In the genomic region with DNA sequence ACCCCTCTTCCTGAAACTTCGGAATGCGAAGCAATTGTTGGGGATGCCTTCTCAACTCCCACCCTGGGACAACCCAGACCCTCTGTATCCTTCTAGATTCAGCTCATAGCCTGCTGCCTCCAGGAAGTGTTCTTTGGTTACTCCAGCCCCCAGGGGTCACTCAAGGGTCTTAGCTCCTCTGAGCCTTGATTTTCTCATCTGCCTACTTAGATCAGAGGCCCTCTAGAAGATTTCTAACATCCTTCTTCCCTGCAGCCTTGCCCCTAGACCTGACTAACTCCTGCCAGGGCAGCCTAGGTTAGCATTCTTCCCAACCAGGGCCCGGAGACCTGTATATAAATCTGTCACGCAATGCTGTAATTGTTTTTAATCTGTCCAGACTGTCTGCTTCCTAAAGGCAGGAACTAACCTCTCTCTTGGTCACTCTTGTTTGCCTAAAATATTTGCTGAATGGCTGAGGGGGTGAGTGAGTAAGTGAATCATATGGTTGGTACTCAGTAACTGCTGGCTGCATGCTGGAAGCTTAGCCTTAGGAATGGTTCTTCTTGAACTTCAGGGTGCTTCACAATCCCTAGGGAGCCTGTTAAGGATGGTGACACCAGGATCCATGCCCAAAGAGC, we compare ENCODE assay signal across 9 cellular contexts. TPM values are rescaled to one million over a fixed set of nuclear protein-coding genes. Genes with fewer than 3 reads are reported as not detected.
DNase-seq lines count a peak whose midpoint lies in the region; ATAC-seq and TF ChIP-seq lines count a peak whose summit lies in the region.
"Had no signal": no experiment of that assay in that cellular context is flagged by ENCODE, and none has a peak within 500 bp of the region (broad histone marks: within the 10 kb centered on the region; RNA-seq: fewer than 3 reads in every experiment).

No MANE protein-coding gene starts in this region.

- CTCF ChIA-PET in activated CD8-positive, alpha-beta memory T cell treated with anti-CD3 and anti-CD28 coated beads, Interleukin-2, amount 10 ng/mL, durations not matched to agents 7 days and 5 days (lab: Charles Lee): interaction anchor here (1.2 to 4.4 kb wide), 8 partner anchors 8 to 223 kb away, joined by 4 to 27 read pairs (median 8); a partner anchor contains a TSS

- H3K79me2 ChIP-seq in smooth muscle cell (ENCODE audit: low read depth): peaks cover 16% of the 10 kb centered on the region

- H3K9me3 ChIP-seq in RWPE2 (ENCODE audit: severe bottlenecking) (no peaks in the 10 kb centered on the region), smooth muscle cell (replicated peaks; ENCODE audit: low read depth) (no peaks in the 10 kb centered on the region)
- H3K9me3 ChIP-seq: neutrophil had no signal

- H4K20me1 ChIP-seq in smooth muscle cell (ENCODE audit: low read depth): peaks cover 1% of the 10 kb centered on the region

- peaks cover 15% of the 10 kb centered on the region for H3K36me3 Mint-ChIP-seq in activated CD8-positive, alpha-beta memory T cell treated with anti-CD3 and anti-CD28 coated beads, Interleukin-2, amount 10 ng/mL, durations not matched to agents 7 days and 5 days

- H3K27ac ChIP-seq in RWPE2 (ENCODE audit: poor library complexity, severe bottlenecking) (peak overlapping the region; percentile 40), smooth muscle cell (ENCODE audit: low read depth) (peak overlapping the region; percentile 52)
- H3K27ac ChIP-seq: neutrophil had no signal

- no peak overlapping the region for H3K9ac ChIP-seq in smooth muscle cell (ENCODE audit: low read depth)

- peak overlapping the region; percentile 8 for H3K4me2 ChIP-seq in smooth muscle cell

- H3F3A ChIP-seq in smooth muscle cell (ENCODE audit: low read depth): peaks cover 10% of the 10 kb centered on the region

- H3K27me3 Mint-ChIP-seq in activated CD8-positive, alpha-beta memory T cell treated with anti-CD3 and anti-CD28 coated beads, Interleukin-2, amount 10 ng/mL, durations not matched to agents 7 days and 5 days: no peaks in the 10 kb centered on the region

- H3K4me1 Mint-ChIP-seq in activated CD8-positive, alpha-beta memory T cell treated with anti-CD3 and anti-CD28 coated beads, Interleukin-2, amount 10 ng/mL, durations not matched to agents 7 days and 5 days: peaks cover 70% of the 10 kb centered on the region

- 60% methylated on average over 4 of the region's 4 CpGs for whole genome bisulfite sequencing in smooth muscle cell (ENCODE audit: low lambda C conversion rate)

- H3K4me3 Mint-ChIP-seq in activated CD8-positive, alpha-beta memory T cell treated with anti-CD3 and anti-CD28 coated beads, Interleukin-2, amount 10 ng/mL, durations not matched to agents 7 days and 5 days: no peak overlapping the region

- H3K27me3 ChIP-seq in RWPE2 (ENCODE audit: insufficient read depth, poor library complexity, severe bottlenecking) (no peaks in the 10 kb centered on the region), smooth muscle cell (ENCODE audit: low read depth) (no peaks in the 10 kb centered on the region)
- H3K27me3 ChIP-seq: neutrophil had no signal

- H3K36me3 ChIP-seq in RWPE2 (ENCODE audit: low read depth): peaks cover 15% of the 10 kb centered on the region
- H3K36me3 ChIP-seq in smooth muscle cell (ENCODE audit: low read depth): no peaks in the 10 kb centered on the region

- TF ChIP-seq CTCF in RWPE2 (IDR thresholded peaks at IDR 0.05; ENCODE audit: poor library complexity, severe bottlenecking) (no peak), epithelial cell of esophagus (IDR thresholded peaks at IDR 0.05; ENCODE audit: insufficient read depth, low read depth, low read length, missing control alignments) (no peak), smooth muscle cell (IDR thresholded peaks at IDR 0.05; ENCODE audit: borderline replicate concordance, insufficient read depth, poor library complexity, severe bottlenecking) (no peak)

- ATAC-seq in activated CD8-positive, alpha-beta memory T cell treated with anti-CD3 and anti-CD28 coated beads, Interleukin-2, amount 10 ng/mL, durations not matched to agents 7 days and 5 days: no peak
- peak; percentile 61 for ATAC-seq in RWPE2 (ENCODE audit: low read depth)

- peaks cover 30% of the 10 kb centered on the region for H3K4me1 ChIP-seq in RWPE2 (ENCODE audit: insufficient read depth, poor library complexity, severe bottlenecking)
- H3K4me1 ChIP-seq in smooth muscle cell (ENCODE audit: low read depth): peaks cover 22% of the 10 kb centered on the region

- H3K27ac Mint-ChIP-seq in activated CD8-positive, alpha-beta memory T cell treated with anti-CD3 and anti-CD28 coated beads, Interleukin-2, amount 10 ng/mL, durations not matched to agents 7 days and 5 days: peak overlapping the region; percentile 91

- H3K9me3 Mint-ChIP-seq in activated CD8-positive, alpha-beta memory T cell treated with anti-CD3 and anti-CD28 coated beads, Interleukin-2, amount 10 ng/mL, durations not matched to agents 7 days and 5 days (ENCODE audit: low read depth): no peaks in the 10 kb centered on the region

- DNase-seq in activated CD8-positive, alpha-beta memory T cell treated with anti-CD3 and anti-CD28 coated beads, Interleukin-2, amount 10 ng/mL, durations not matched to agents 7 days and 5 days: no peak
- no peak for DNase-seq in activated CD8-positive, alpha-beta memory T cell treated with anti-CD3 and anti-CD28 coated beads, Interleukin-2, amount 50 U/mL, for 48 hours
- DNase-seq in RWPE2 (ENCODE audit: low spot score) (no peak), epithelial cell of esophagus (ENCODE audit: low read depth) (peak; percentile 68), smooth muscle cell (lab: John Stamatoyannopoulos, UW; ENCODE audit: unreplicated experiment) (no peak), NOMO-1 treated with DMSO at 0.1 percent for 48 hours (lab: John Stamatoyannopoulos, UW; ENCODE audit: unreplicated experiment) (no peak), nucleus accumbens (lab: John Stamatoyannopoulos, UW) (no peak)
- DNase-seq in stimulated activated CD4-positive, alpha-beta T cell treated with anti-CD3 and anti-CD28 coated beads, Interleukin-2, amount 100 ng/mL, for 48 hours: no peak

- no peak overlapping the region for H3K4me3 ChIP-seq in RWPE2 (ENCODE audit: severe bottlenecking)
- H3K4me3 ChIP-seq in epithelial cell of esophagus (ENCODE audit: low read length): no peak overlapping the region
- no peak overlapping the region for H3K4me3 ChIP-seq in smooth muscle cell

- no peak overlapping the region for H2AFZ ChIP-seq in smooth muscle cell (ENCODE audit: low read depth)

RNA-seq across cellular contexts. Expression of a gene that starts 8.2 kb away (rescaled TPM):
- total RNA-seq in activated CD8-positive, alpha-beta memory T cell treated with anti-CD3 and anti-CD28 coated beads, Interleukin-2, amount 10 ng/mL, durations not matched to agents 7 days and 5 days: 10 to 100 TPM; 28.4 to 34.8 TPM
- total RNA-seq in smooth muscle cell: 24.6 and 28.4 TPM in 2 replicates
- polyA plus RNA-seq in smooth muscle cell: 23.6 and 25.9 TPM in 2 replicates
